Comparison of ENCODE assay signal across 1 cellular context in the genomic region with DNA sequence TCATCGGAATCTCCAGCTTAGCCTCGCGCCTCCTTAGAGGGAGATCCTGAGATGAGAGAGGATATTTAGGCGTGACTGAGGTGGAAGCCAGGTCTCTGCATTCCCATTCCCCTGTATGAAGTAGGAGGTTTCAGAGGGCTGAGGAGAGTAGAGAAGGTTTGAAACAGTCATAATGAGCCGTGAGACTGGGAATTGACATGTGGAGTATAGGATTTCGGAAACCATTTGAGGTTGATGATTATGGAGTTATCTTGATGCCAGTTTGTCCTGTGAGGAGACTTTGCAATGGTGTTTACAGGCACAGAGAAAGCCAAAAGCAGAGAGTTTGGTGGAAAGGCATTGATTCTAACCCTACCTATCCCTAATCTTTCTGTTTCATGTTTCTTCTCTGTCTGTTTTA.
TF ChIP-seq lines count a peak whose summit lies in the region.

No MANE protein-coding gene starts in this region.

TF ChIP-seq in HEK293, 187 proteins besides CTCF, POLR2A, EP300 and RAD21 (continued from another document):
- TF ChIP-seq ZBTB17 (tag by site-specific recombination; IDR thresholded peaks at IDR 0.05) (0 out of 2 replicates have a peak, but pooled peaks have one; percentile 31), ZNF335 (tag by site-specific recombination; conservative IDR thresholded peaks at IDR 0.05) (peak; percentile 38; the same call in 1 of the 2 replicates)
